In genomic region chr20:37201827-37202162, GRCh38 we compare ENCODE assay signal across 1 cellular context.
TF ChIP-seq lines count a peak whose summit lies in the region.

No MANE protein-coding gene starts in this region.

TF ChIP-seq in IMR-90, 13 proteins besides CTCF, POLR2A, EP300 and RAD21:
- TF ChIP-seq CEBPB (IDR thresholded peaks at IDR 0.05; ENCODE audit: low read depth, low read length), result no peak
- TF ChIP-seq RFX5 (IDR thresholded peaks at IDR 0.05; ENCODE audit: low read depth, low read length), result no peak
- no peak for TF ChIP-seq ELK1 (IDR thresholded peaks at IDR 0.05; ENCODE audit: borderline replicate concordance, low read depth, low read length)
- TF ChIP-seq MXI1 (IDR thresholded peaks at IDR 0.05; ENCODE audit: borderline replicate concordance, low read depth, low read length), result no peak
- no peak for TF ChIP-seq BHLHE40 (IDR thresholded peaks at IDR 0.05; ENCODE audit: low read depth, low read length)
- TF ChIP-seq SMC3 (IDR thresholded peaks at IDR 0.05; ENCODE audit: low read depth, low read length), result no peak
- TF ChIP-seq MAZ (IDR thresholded peaks at IDR 0.05; ENCODE audit: borderline replicate concordance, low read depth, low read length), result no peak
- TF ChIP-seq CHD1 (IDR thresholded peaks at IDR 0.05; ENCODE audit: low read depth, low read length), result no peak
- TF ChIP-seq FOS (IDR thresholded peaks at IDR 0.05; ENCODE audit: low read depth, low read length), result no peak
- TF ChIP-seq MAFK (IDR thresholded peaks at IDR 0.05; ENCODE audit: low read depth, low read length), result no peak
- TF ChIP-seq NFE2L2 (IDR thresholded peaks at IDR 0.05; ENCODE audit: low read depth, low read length), result no peak
- no peak for TF ChIP-seq USF2 (IDR thresholded peaks at IDR 0.05; ENCODE audit: low read depth, low read length)
